In the genomic region with DNA sequence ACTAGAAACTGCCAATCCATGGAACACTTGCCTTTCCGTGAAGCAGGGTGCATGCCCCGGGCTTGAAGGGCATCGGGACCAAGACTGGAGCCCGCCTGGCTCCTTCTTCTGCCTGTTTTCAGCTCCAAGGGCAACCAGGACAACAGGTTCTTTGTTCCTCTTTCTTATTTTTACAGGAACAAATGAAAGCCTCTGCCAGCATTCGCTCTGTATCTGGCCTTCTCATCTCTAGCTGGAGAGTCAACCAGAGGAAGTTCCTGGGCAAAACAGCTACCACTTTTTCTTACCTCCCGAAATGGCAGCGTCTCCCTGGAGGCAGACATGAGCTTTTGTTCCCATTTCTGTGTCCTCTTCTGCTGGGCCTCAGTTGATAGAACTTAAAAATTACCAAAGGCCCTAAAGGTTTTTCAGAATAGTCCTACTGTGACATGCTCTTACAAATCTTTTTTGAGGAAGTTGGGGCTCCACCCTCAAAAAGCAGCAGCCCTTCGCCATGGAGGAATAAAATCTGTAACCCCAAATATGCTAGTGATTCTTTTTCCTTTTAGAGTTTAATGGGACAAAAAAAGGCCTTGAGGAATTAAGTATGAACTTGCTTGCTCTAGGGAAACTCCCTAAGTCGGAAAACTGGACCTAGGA, we compare ENCODE assay signal across 11 cellular contexts.
A peak's percentile ranks its signal among the peaks of the same experiment; 100 is the strongest.
DNase-seq lines count a peak whose midpoint lies in the region; ATAC-seq and TF ChIP-seq lines count a peak whose summit lies in the region.
"Had no signal": no experiment of that assay in that cellular context is flagged by ENCODE, and none has a peak within 500 bp of the region (broad histone marks: within the 10 kb centered on the region; RNA-seq: fewer than 3 reads in every experiment).

No MANE protein-coding gene starts in this region.

- 25 to 57% (median 44%) methylated on average over 9 of the region's 9 CpGs for WGBS in spleen, 5 donors

- intact Hi-C loops in spleen (cut with DNase I; ENCODE audit: low total_unique reads), result no loop called here

- TF ChIP-seq CTCF in VCaP (conservative IDR thresholded peaks at IDR 0.05), result no peak
- TF ChIP-seq CTCF in spleen (IDR thresholded peaks at IDR 0.05 in 8 of 11, conservative IDR thresholded peaks at IDR 0.05 in 3 of 11), result no peak

- peaks cover 5 to 81% (median 50%) of the 10 kb centered on the region in 6 donors for H3K4me1 ChIP-seq in spleen

- H3K27me3 ChIP-seq in spleen (replicated peaks in 1 of 7), result no peaks in the 10 kb centered on the region

- H3K9me3 ChIP-seq in spleen, result no peaks in the 10 kb centered on the region

- in situ Hi-C loops in KBM-7 (cut with MboI; ENCODE audit: low pct_unique_long_range_greater_than_20kb, low sequenced_read_pairs), result no loop called here

- H3K27ac ChIP-seq in VCaP, result peak overlapping the region; percentile 95
- H3K27ac ChIP-seq in spleen, result peak overlapping the region in 7 of 8 donors; percentile 2 to 71 (median 51)

- ATAC-seq in GM18873 (IDR thresholded peaks at IDR 0.05; ENCODE audit: low FRiP score, unreplicated experiment) (no peak), HG02981 (IDR thresholded peaks at IDR 0.05; ENCODE audit: unreplicated experiment) (no peak)

- TF ChIP-seq POLR2A in spleen (IDR thresholded peaks at IDR 0.05), result no peak

- no peak overlapping the region for H3K4me3 ChIP-seq in spleen

- peaks cover 0 to 50% (median 3%) of the 10 kb centered on the region in 6 donors for H3K36me3 ChIP-seq in spleen

- DNase-seq in KBM-7 (peak; percentile 90), islet precursor cell (peak; percentile 73), spleen (no peak), NCI-H510A (lab: John Stamatoyannopoulos, UW) (no peak), AG08395 (ENCODE audit: low spot score) (no peak)
- DNase-seq: activated CD4-positive, alpha-beta T cell treated with anti-CD3 and anti-CD28 coated beads, Interleukin-2, amount 10 ng/mL, durations not matched to agents 7 days and 5 days; CD4-positive, alpha-beta T cell; NCI-H1930 had no signal

Comparison
In these comparisons a context has a peak if more than half of its experiments do, and no peak if none do; other contexts are left out.
1. DNase-seq: peak in KBM-7 (single experiment) and islet precursor cell (single experiment); none in spleen (single experiment), NCI-H510A (single experiment) and AG08395 (single experiment).